ENCODE assay signal across 25 cellular contexts in the genomic region with DNA sequence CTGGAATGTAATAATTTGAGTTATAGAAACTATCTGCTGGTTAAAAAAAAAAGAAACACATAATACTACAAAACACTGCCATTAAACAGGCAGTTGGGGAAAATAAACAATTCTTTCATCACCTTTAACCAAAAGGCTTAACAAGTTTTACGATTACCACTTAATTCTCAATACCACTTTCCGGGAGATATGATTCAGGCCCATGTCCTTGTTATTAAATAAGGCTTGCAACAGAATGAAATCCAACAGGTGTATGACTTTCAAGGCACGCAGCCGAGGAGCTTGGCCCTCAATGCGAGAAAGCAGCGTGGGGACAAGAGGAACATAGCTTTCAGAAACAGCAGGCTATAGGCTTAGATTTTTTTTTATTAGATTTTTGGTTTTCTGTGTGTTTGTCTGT. TPM values are rescaled to one million over a fixed set of nuclear protein-coding genes. Genes with fewer than 3 reads are reported as not detected.
DNase-seq lines count a peak whose midpoint lies in the region; ATAC-seq lines count a peak whose summit lies in the region.
"Had no signal": no experiment of that assay in that cellular context is flagged by ENCODE, and none has a peak within 500 bp of the region (broad histone marks: within the 10 kb centered on the region; RNA-seq: fewer than 3 reads in every experiment).

No MANE protein-coding gene starts in this region.

- no peaks in the 10 kb centered on the region for H3K9me3 Mint-ChIP-seq in activated CD4-positive, alpha-beta T cell treated with anti-CD3 and anti-CD28 coated beads for 36 hours (ENCODE audit: low read depth)
- no peaks in the 10 kb centered on the region for H3K9me3 Mint-ChIP-seq in stimulated activated naive CD8-positive, alpha-beta T cell treated with anti-CD3 and anti-CD28 coated beads, Interleukin-15, Interleukin-2, amounts not matched to agents 100 ng/mL and 50 ng/mL, for 24 hours
- no peaks in the 10 kb centered on the region for H3K9me3 Mint-ChIP-seq in naive thymus-derived CD4-positive, alpha-beta T cell
- H3K9me3 Mint-ChIP-seq: stimulated activated naive B cell treated with anti-CD40 and anti-IgM and Interleukin-4, amounts not matched to agents 10 μg/mL and 1 μg/mL and 100 μg/mL, for 72 hours had no signal

- no peak overlapping the region for H3K27ac ChIP-seq in naive thymus-derived CD4-positive, alpha-beta T cell (ENCODE audit: low read depth, low read length)
- H3K27ac ChIP-seq: 22Rv1, heart left ventricle, skin epidermis, thoracic aorta, WERI-Rb-1 had no signal

- H3K4me3 ChIP-seq in naive thymus-derived CD4-positive, alpha-beta T cell (ENCODE audit: low read length) = no peak overlapping the region
- H3K4me3 ChIP-seq: heart left ventricle, skin epidermis, thoracic aorta had no signal

- H3K4me1 Mint-ChIP-seq in activated CD4-positive, alpha-beta T cell treated with anti-CD3 and anti-CD28 coated beads for 36 hours = peaks cover 69% of the 10 kb centered on the region
- peaks cover 65% of the 10 kb centered on the region for H3K4me1 Mint-ChIP-seq in stimulated activated naive CD8-positive, alpha-beta T cell treated with anti-CD3 and anti-CD28 coated beads, Interleukin-15, Interleukin-2, amounts not matched to agents 100 ng/mL and 50 ng/mL, for 24 hours (ENCODE audit: low read depth)
- peaks cover 35 to 79% (median 75%) of the 10 kb centered on the region in 7 donors for H3K4me1 Mint-ChIP-seq in naive thymus-derived CD4-positive, alpha-beta T cell

- H3K36me3 ChIP-seq in naive thymus-derived CD4-positive, alpha-beta T cell (ENCODE audit: control insufficient read depth in 2 of 3, insufficient read depth in 3 of 3, low read length in 3 of 3) = peaks cover 0 to 7% (median 0%) of the 10 kb centered on the region in 3 experiments
- H3K36me3 ChIP-seq: thoracic aorta had no signal

- CTCF ChIA-PET in activated CD4-positive, alpha-beta T cell treated with anti-CD3 and anti-CD28 coated beads for 36 hours (lab: Charles Lee) = interaction anchor here (1.1 to 4.6 kb wide), 5 partner anchors 9 to 86 kb away, joined by 3 to 88 read pairs (median 6); no protein-coding TSS in a partner anchor
- CTCF ChIA-PET in naive thymus-derived CD4-positive, alpha-beta T cell (lab: Charles Lee) = interaction anchor here (0.6 to 10.2 kb wide), 4 partner anchors 66 to 88 kb away, joined by 3 to 209 read pairs (median 4); no protein-coding TSS in a partner anchor

- H3K4me1 ChIP-seq in naive thymus-derived CD4-positive, alpha-beta T cell (ENCODE audit: control insufficient read depth in 2 of 2, insufficient read depth in 2 of 2, low read length in 2 of 2) = peaks cover 23 to 35% of the 10 kb centered on the region in 2 donors

- H3K36me3 Mint-ChIP-seq in activated CD4-positive, alpha-beta T cell treated with anti-CD3 and anti-CD28 coated beads for 36 hours (ENCODE audit: low read depth) = peaks cover 37% of the 10 kb centered on the region
- peaks cover 41% of the 10 kb centered on the region for H3K36me3 Mint-ChIP-seq in stimulated activated naive CD8-positive, alpha-beta T cell treated with anti-CD3 and anti-CD28 coated beads, Interleukin-15, Interleukin-2, amounts not matched to agents 100 ng/mL and 50 ng/mL, for 24 hours (ENCODE audit: low read depth)
- H3K36me3 Mint-ChIP-seq in naive thymus-derived CD4-positive, alpha-beta T cell = peaks cover 0 to 12% (median 7%) of the 10 kb centered on the region in 5 donors

- no peaks in the 10 kb centered on the region for H3K27me3 ChIP-seq in naive thymus-derived CD4-positive, alpha-beta T cell (ENCODE audit: control insufficient read depth in 2 of 2, insufficient read depth in 2 of 2, low read length in 2 of 2)
- H3K27me3 ChIP-seq: heart left ventricle had no signal

- intact Hi-C loops in activated CD4-positive, alpha-beta T cell treated with anti-CD3 and anti-CD28 coated beads for 36 hours (cut with DNase I, micrococcal nuclease) = loop anchor here in 1 of 2 experiments (10.0 kb wide), 1 partner anchor 1574 kb away; no protein-coding TSS in a partner anchor
- intact Hi-C loops in naive thymus-derived CD4-positive, alpha-beta T cell (cut with micrococcal nuclease) = no loop called here
- intact Hi-C loops in sciatic nerve (cut with DNase I) = loop anchor here (5.0 kb wide), 1 partner anchor 87 kb away; no protein-coding TSS in a partner anchor

- H3K4me3 Mint-ChIP-seq in activated CD4-positive, alpha-beta T cell treated with anti-CD3 and anti-CD28 coated beads for 36 hours = no peak overlapping the region
- H3K4me3 Mint-ChIP-seq in stimulated activated naive CD8-positive, alpha-beta T cell treated with anti-CD3 and anti-CD28 coated beads, Interleukin-15, Interleukin-2, amounts not matched to agents 100 ng/mL and 50 ng/mL, for 24 hours = no peak overlapping the region
- no peak overlapping the region for H3K4me3 Mint-ChIP-seq in naive thymus-derived CD4-positive, alpha-beta T cell
- H3K4me3 Mint-ChIP-seq: stimulated activated naive B cell treated with anti-CD40 and anti-IgM and Interleukin-4, amounts not matched to agents 10 μg/mL and 1 μg/mL and 100 μg/mL, for 72 hours had no signal

- no peak for ATAC-seq in activated CD4-positive, alpha-beta T cell treated with anti-CD3 and anti-CD28 coated beads for 36 hours
- no peak for ATAC-seq in stimulated activated naive CD8-positive, alpha-beta T cell treated with anti-CD3 and anti-CD28 coated beads, Interleukin-15, Interleukin-2, amounts not matched to agents 100 U/mL and 50 U/mL, for 24 hours
- no peak for ATAC-seq in naive thymus-derived CD4-positive, alpha-beta T cell
- ATAC-seq in HG03095 (IDR thresholded peaks at IDR 0.05; ENCODE audit: unreplicated experiment) = no peak
- no peak for ATAC-seq in HG03159 (IDR thresholded peaks at IDR 0.05; ENCODE audit: unreplicated experiment)
- ATAC-seq in sciatic nerve = no peak
- ATAC-seq: HCT116; heart left ventricle; stimulated activated naive B cell treated with anti-CD40 and anti-IgM and Interleukin-4, amounts not matched to agents 10 μg/mL and 1 μg/mL and 100 μg/mL, for 72 hours had no signal

- H3K27ac Mint-ChIP-seq in activated CD4-positive, alpha-beta T cell treated with anti-CD3 and anti-CD28 coated beads for 36 hours = peak overlapping the region; percentile 47
- H3K27ac Mint-ChIP-seq in stimulated activated naive CD8-positive, alpha-beta T cell treated with anti-CD3 and anti-CD28 coated beads, Interleukin-15, Interleukin-2, amounts not matched to agents 100 ng/mL and 50 ng/mL, for 24 hours = peak overlapping the region; percentile 58
- peak overlapping the region in 6 of 9 donors; percentile 7 to 73 (median 34) for H3K27ac Mint-ChIP-seq in naive thymus-derived CD4-positive, alpha-beta T cell
- H3K27ac Mint-ChIP-seq: stimulated activated naive B cell treated with anti-CD40 and anti-IgM and Interleukin-4, amounts not matched to agents 10 μg/mL and 1 μg/mL and 100 μg/mL, for 72 hours had no signal

- H3K27me3 Mint-ChIP-seq in activated CD4-positive, alpha-beta T cell treated with anti-CD3 and anti-CD28 coated beads for 36 hours = no peaks in the 10 kb centered on the region
- no peaks in the 10 kb centered on the region for H3K27me3 Mint-ChIP-seq in stimulated activated naive CD8-positive, alpha-beta T cell treated with anti-CD3 and anti-CD28 coated beads, Interleukin-15, Interleukin-2, amounts not matched to agents 100 ng/mL and 50 ng/mL, for 24 hours
- H3K27me3 Mint-ChIP-seq in naive thymus-derived CD4-positive, alpha-beta T cell = no peaks in the 10 kb centered on the region
- H3K27me3 Mint-ChIP-seq: stimulated activated naive B cell treated with anti-CD40 and anti-IgM and Interleukin-4, amounts not matched to agents 10 μg/mL and 1 μg/mL and 100 μg/mL, for 72 hours had no signal

- POLR2A ChIA-PET in activated CD4-positive, alpha-beta T cell treated with anti-CD3 and anti-CD28 coated beads for 36 hours (lab: Charles Lee) = no interaction called here
- POLR2A ChIA-PET in naive thymus-derived CD4-positive, alpha-beta T cell (lab: Charles Lee) = interaction anchor here (1.1 to 17.2 kb wide), 2 partner anchors 68 to 87 kb away, joined by 4 to 255 read pairs; no protein-coding TSS in a partner anchor

- H3K9me3 ChIP-seq in naive thymus-derived CD4-positive, alpha-beta T cell (ENCODE audit: control insufficient read depth in 2 of 3, low read length in 3 of 3) = no peaks in the 10 kb centered on the region
- H3K9me3 ChIP-seq: heart left ventricle, SK-N-SH, thoracic aorta had no signal

- DNase-seq in activated CD4-positive, alpha-beta T cell treated with anti-CD3 and anti-CD28 coated beads for 36 hours = no peak
- no peak for DNase-seq in activated CD4-positive, alpha-beta T cell treated with anti-CD3 and anti-CD28 coated beads, Interleukin-2, amount 50 U/mL, for 48 hours
- no peak for DNase-seq in stimulated activated naive CD8-positive, alpha-beta T cell treated with anti-CD3 and anti-CD28 coated beads, Interleukin-15, Interleukin-2, amounts not matched to agents 100 U/mL and 50 U/mL, for 24 hours
- DNase-seq in naive thymus-derived CD4-positive, alpha-beta T cell = no peak
- DNase-seq in sciatic nerve (ENCODE audit: low spot score) = no peak
- DNase-seq: activated effector memory CD4-positive, alpha-beta T cell treated with Interleukin-2 at 50 U/mL for 16 hours; aorta; dermis blood vessel endothelial cell; DMS79; heart left ventricle; mammary epithelial cell; MV-4-11; NCI-H2171; NCI-H526; SK-N-SH; stimulated activated CD4-positive, alpha-beta T cell treated with anti-CD3 and anti-CD28 coated beads, Interleukin-2, amount 100 ng/mL, for 24 hours; stimulated activated naive B cell treated with anti-CD40 and anti-IgM and Interleukin-4, amounts not matched to agents 10 μg/mL and 1 μg/mL and 100 μg/mL, for 72 hours; WERI-Rb-1 had no signal

RNA-seq across cellular contexts. Expression of a gene that starts 5.6 kb away (rescaled TPM):
- 10 to 100 TPM; 37.9 to 44.1 TPM for total RNA-seq in activated CD4-positive, alpha-beta T cell treated with anti-CD3 and anti-CD28 coated beads for 36 hours
- total RNA-seq in naive thymus-derived CD4-positive, alpha-beta T cell = 10 to 100 TPM; 12.3 to 31.6 (median 19.8) TPM
- 10 to 100 TPM; 55.2 to 56.9 TPM for polyA plus RNA-seq in naive thymus-derived CD4-positive, alpha-beta T cell
- 25.8 TPM for total RNA-seq in sciatic nerve

RNA-seq across cellular contexts. Expression of a gene that starts 12.8 kb away (rescaled TPM):
- total RNA-seq in activated CD4-positive, alpha-beta T cell treated with anti-CD3 and anti-CD28 coated beads for 36 hours = 10 to 100 TPM; 27.3 to 34.2 TPM
- 10 to 100 TPM; 46.7 to 83.9 (median 52.5) TPM for total RNA-seq in naive thymus-derived CD4-positive, alpha-beta T cell
- polyA plus RNA-seq in naive thymus-derived CD4-positive, alpha-beta T cell = 1 to 10 TPM; 6.8 to 7.0 TPM
- 75.3 TPM for total RNA-seq in sciatic nerve
